In genomic region chr10:83917519-83918506, GRCh38 we compare ENCODE assay signal across 9 cellular contexts.
DNase-seq lines count a peak whose midpoint lies in the region; ATAC-seq lines count a peak whose summit lies in the region.
"Had no signal": no experiment of that assay in that cellular context is flagged by ENCODE, and none has a peak within 500 bp of the region (broad histone marks: within the 10 kb centered on the region; RNA-seq: fewer than 3 reads in every experiment).

No MANE protein-coding gene starts in this region.

- H3K36me3 ChIP-seq in mesendoderm (ENCODE audit: control insufficient read depth, insufficient read depth, low read length): no peaks in the 10 kb centered on the region

- no peak overlapping the region for H3K4ac ChIP-seq in mesendoderm (ENCODE audit: low read depth, low read length)

- WGBS in mesendoderm (ENCODE audit: extremely low coverage, insufficient coverage, low lambda C conversion rate): no CpG with 5 or more reads among the region's 17 CpGs

- H3K4me3 ChIP-seq in mesendoderm (ENCODE audit: low read length): no peak overlapping the region
- H3K4me3 ChIP-seq: SK-N-MC had no signal

- no peaks in the 10 kb centered on the region for H3K79me1 ChIP-seq in mesendoderm (ENCODE audit: low read length)

- H2BK120ac ChIP-seq in mesendoderm (ENCODE audit: low read depth, low read length): no peak overlapping the region

- no peak overlapping the region for H2AK5ac ChIP-seq in mesendoderm (ENCODE audit: low read length)

- H3K4me2 ChIP-seq in mesendoderm (ENCODE audit: low read length): no peak overlapping the region

- no peak overlapping the region for H2BK15ac ChIP-seq in mesendoderm (replicated peaks; ENCODE audit: low read depth)

- H3K18ac ChIP-seq in mesendoderm (ENCODE audit: low read length): no peak overlapping the region

- no peak overlapping the region for H4K5ac ChIP-seq in mesendoderm (ENCODE audit: low read length)

- no peak overlapping the region for H3K27ac ChIP-seq in mesendoderm (ENCODE audit: low read depth, low read length)
- H3K27ac ChIP-seq: SK-N-MC had no signal

- H3K27me3 ChIP-seq in mesendoderm (ENCODE audit: insufficient read depth, low read length, poor library complexity): no peaks in the 10 kb centered on the region

- H3K23ac ChIP-seq in mesendoderm (ENCODE audit: low read length): no peak overlapping the region

- no peak overlapping the region for H2BK5ac ChIP-seq in mesendoderm (ENCODE audit: low read length)

- no peak overlapping the region for H3K56ac ChIP-seq in mesendoderm (ENCODE audit: low read length)

- H4K8ac ChIP-seq in mesendoderm (ENCODE audit: low read depth, low read length): no peak overlapping the region

- ATAC-seq in HG02943 (IDR thresholded peaks at IDR 0.05; ENCODE audit: low read depth, unreplicated experiment) (peak; percentile 70), GM21381 (IDR thresholded peaks at IDR 0.05; ENCODE audit: unreplicated experiment) (no peak)

- no peak overlapping the region for H3K9ac ChIP-seq in mesendoderm (ENCODE audit: low read length)

- peak; percentile 3 for DNase-seq in NCI-H1694 treated with DMSO at 0.1 percent for 48 hours (lab: John Stamatoyannopoulos, UW)
- DNase-seq in NCI-H1694 (lab: John Stamatoyannopoulos, UW): no peak
- peak; percentile 77 for DNase-seq in SK-N-DZ (ENCODE audit: low spot score)
- DNase-seq in mesendoderm: peak; percentile 55
- no peak for DNase-seq in stimulated activated CD4-positive, alpha-beta T cell treated with anti-CD3 and anti-CD28 coated beads, Interleukin-4, amount 100 ng/mL, for 4 hours
- no peak for DNase-seq in T-helper 2 cell

- no peaks in the 10 kb centered on the region for H3K4me1 ChIP-seq in mesendoderm (ENCODE audit: control insufficient read depth, low read depth, low read length)

- no peaks in the 10 kb centered on the region for H3K79me2 ChIP-seq in mesendoderm (ENCODE audit: control insufficient read depth, insufficient read depth, low read length)

Comparison
In these comparisons a context has a peak if more than half of its experiments do, and no peak if none do; other contexts are left out.
1. DNase-seq: peak in NCI-H1694 treated with DMSO at 0.1 percent for 48 hours (single experiment), SK-N-DZ (single experiment) and mesendoderm (single experiment); none in NCI-H1694 (single experiment), stimulated activated CD4-positive, alpha-beta T cell treated with anti-CD3 and anti-CD28 coated beads, Interleukin-4, amount 100 ng/mL, for 4 hours (0 of 2) and T-helper 2 cell (0 of 5).